ENCODE assay signal across 8 cellular contexts in genomic region chr17:28710948-28711722, GRCh38. TPM values are rescaled to one million over a fixed set of nuclear protein-coding genes. Genes with fewer than 3 reads are reported as not detected.
A peak's percentile ranks its signal among the peaks of the same experiment; 100 is the strongest.
DNase-seq lines count a peak whose midpoint lies in the region; ATAC-seq and TF ChIP-seq lines count a peak whose summit lies in the region.

No MANE protein-coding gene starts in this region.

- no peaks in the 10 kb centered on the region for H3K9me3 ChIP-seq in prostate gland

- TF ChIP-seq CTCF in GM12864 (IDR thresholded peaks at IDR 0.05; ENCODE audit: low read depth, low read length, missing control alignments), result no peak
- no peak for TF ChIP-seq CTCF in prostate gland (IDR thresholded peaks at IDR 0.05)

- H3K27me3 Mint-ChIP-seq in T-cell, result peaks cover 6 to 14% of the 10 kb centered on the region in 2 donors

- no peaks in the 10 kb centered on the region for H3K4me1 ChIP-seq in prostate gland (replicated peaks)

- ATAC-seq in HG02623 (IDR thresholded peaks at IDR 0.05; ENCODE audit: unreplicated experiment) (peak; percentile 66), T-cell (replicated peaks in 1 of 4) (peak; percentile 91 to 93 (median 92)), left ventricle myocardium superior (peak; percentile 95)

- intact Hi-C loops in left ventricle myocardium superior (cut with micrococcal nuclease) (no loop called here), prostate gland (cut with DNase I) (loop anchor here (5.0 kb wide), 1 partner anchor 49 kb away; the partner anchor contains the start of genes SDF2 and SUPT6H)

- peak; percentile 86 for TF ChIP-seq POLR2A in prostate gland (IDR thresholded peaks at IDR 0.05)

- H3K27ac ChIP-seq in prostate gland, result peak overlapping the region; percentile 85 to 93

- under 1% methylated on average over 69 of the region's 69 CpGs for WGBS in prostate gland

- no peaks in the 10 kb centered on the region for H3K9me3 Mint-ChIP-seq in T-cell

- peaks cover 0 to 10% of the 10 kb centered on the region in 2 donors for H3K36me3 ChIP-seq in prostate gland

- H3K4me3 Mint-ChIP-seq in T-cell, result peak overlapping the region; percentile 82 to 92 (median 84)

- CTCF ChIA-PET in T-cell (lab: Charles Lee), result interaction anchor here (0.5 to 1.8 kb wide), 13 partner anchors 9 to 906 kb away, joined by 3 to 13 read pairs (median 5); partner anchors contain the start of genes PIGS (in 1 of the 2), RPL23A (in 1 of the 2), SDF2 (in 1 of the 2) and SUPT6H (in 1 of the 2)

- POLR2A ChIA-PET in T-cell (lab: Charles Lee), result interaction anchor here (0.6 to 2.5 kb wide), 14 partner anchors 9 to 176 kb away, joined by 3 to 26 read pairs (median 4); partner anchors contain the start of genes RPL23A (in 2 of the 2), BLTP2 (in 1 of the 2) and NEK8 (in 1 of the 2)

- peak overlapping the region; percentile 91 for H3K27ac Mint-ChIP-seq in T-cell

- no peaks in the 10 kb centered on the region for H3K36me3 Mint-ChIP-seq in T-cell

- peaks cover 9 to 19% (median 15%) of the 10 kb centered on the region in 3 donors for H3K4me1 Mint-ChIP-seq in T-cell

- no peaks in the 10 kb centered on the region for H3K27me3 ChIP-seq in prostate gland (replicated peaks; ENCODE audit: insufficient read depth)

- no peak for DNase-seq in GM12864 (ENCODE audit: low read depth)
- DNase-seq in NCI-H1436 (lab: John Stamatoyannopoulos, UW), result peak; percentile 93
- peak; percentile 68 to 89 (median 82) for DNase-seq in T-cell
- DNase-seq in amygdala (lab: John Stamatoyannopoulos, UW), result peak in 54 of 56 donors; percentile 34 to 93 (median 81)
- DNase-seq in left ventricle myocardium superior, result peak; percentile 94
- DNase-seq in prostate gland (ENCODE audit: low spot score), result peak; percentile 80
- DNase-seq in ureter (ENCODE audit: low spot score), result peak; percentile 93

- H3K4me3 ChIP-seq in GM12864 (ENCODE audit: low read depth, low read length) (peak overlapping the region; percentile 61), prostate gland (peak overlapping the region; percentile 42 to 53)

RNA-seq across cellular contexts. Expression of gene PROCA1, which starts 0.6 kb away (rescaled TPM):
- total RNA-seq in T-cell (10 to 100 TPM in 3 of 5 donors, 1 to 10 TPM in 2; 5.6 to 11.6 (median 10.2) TPM), left ventricle myocardium superior (0.89 TPM), prostate gland (1 to 10 TPM; 1.9 to 9.4 TPM), ureter (1.1 TPM)

RNA-seq across cellular contexts. Expression of gene RAB34, which starts 6.5 kb away (rescaled TPM):
- total RNA-seq in T-cell (10 to 100 TPM in 3 of 5 donors, 1 to 10 TPM in 2; 7.6 to 82.8 (median 11.0) TPM), left ventricle myocardium superior (14.8 TPM), prostate gland (100 to 1,000 TPM; 165 to 181 TPM), ureter (82.9 TPM)

RNA-seq across cellular contexts. Expression of gene RPL23A, which starts 8.7 kb away (rescaled TPM):
- total RNA-seq in T-cell, result 1,000 to 10,000 TPM; 2,927 to 3,276 (median 3,036) TPM
- total RNA-seq in left ventricle myocardium superior, result 918 TPM
- total RNA-seq in prostate gland, result 100 to 1,000 TPM; 417 to 657 TPM
- 1,937 TPM for total RNA-seq in ureter

RNA-seq across cellular contexts. Expression of gene TLCD1, which starts 14.9 kb away (rescaled TPM):
- total RNA-seq in T-cell (1 to 10 TPM in 4 of 5 donors, not detected in 1; 1.2 to 1.8 (median 1.3) TPM), left ventricle myocardium superior (2.6 TPM), prostate gland (10 to 100 TPM in 1 of 2 donors, 1 to 10 TPM in 1; 5.3 to 19.6 TPM), ureter (18.1 TPM)

RNA-seq across cellular contexts. Expression of gene NEK8, which starts 17.5 kb away (rescaled TPM):
- total RNA-seq in T-cell (10 to 100 TPM in 3 of 5 donors, 1 to 10 TPM in 2; 7.7 to 13.6 (median 12.7) TPM), left ventricle myocardium superior (0.94 TPM), prostate gland (10 to 100 TPM in 1 of 2 donors, 1 to 10 TPM in 1; 5.1 to 13.2 TPM), ureter (14.9 TPM)
